9 cellular contexts compared by ENCODE assay signal in genomic region chr4:165384608-165385007, GRCh38. TPM values are rescaled to one million over a fixed set of nuclear protein-coding genes. Genes with fewer than 3 reads are reported as not detected.
A peak's percentile ranks its signal among the peaks of the same experiment; 100 is the strongest.
DNase-seq lines count a peak whose midpoint lies in the region; TF ChIP-seq lines count a peak whose summit lies in the region.
"Had no signal": no experiment of that assay in that cellular context is flagged by ENCODE, and none has a peak within 500 bp of the region (broad histone marks: within the 10 kb centered on the region; RNA-seq: fewer than 3 reads in every experiment).

No MANE protein-coding gene starts in this region.

- H3K4me2 ChIP-seq in Loucy (ENCODE audit: low read depth, low read length, poor library complexity, severe bottlenecking), result no peak overlapping the region
- peak overlapping the region; percentile 17 for H3K4me2 ChIP-seq in smooth muscle cell

- H4K20me1 ChIP-seq in Loucy (ENCODE audit: insufficient read depth, low read length, poor library complexity, severe bottlenecking), result no peaks in the 10 kb centered on the region
- H4K20me1 ChIP-seq in smooth muscle cell (ENCODE audit: low read depth), result no peaks in the 10 kb centered on the region

- no peaks in the 10 kb centered on the region for H3K9me2 ChIP-seq in Loucy (replicated peaks; ENCODE audit: low read depth, low read length)

- no peak overlapping the region for H2AFZ ChIP-seq in Loucy (ENCODE audit: low read length)
- H2AFZ ChIP-seq in smooth muscle cell (ENCODE audit: low read depth), result no peak overlapping the region

- no peak overlapping the region for H3K27ac ChIP-seq in smooth muscle cell (ENCODE audit: low read depth)
- H3K27ac ChIP-seq: colonic mucosa had no signal

- H3K36me3 ChIP-seq in Loucy (ENCODE audit: insufficient read depth, low read length), result no peaks in the 10 kb centered on the region
- H3K36me3 ChIP-seq in smooth muscle cell (ENCODE audit: low read depth), result no peaks in the 10 kb centered on the region
- H3K36me3 ChIP-seq: colonic mucosa had no signal

- TF ChIP-seq CTCF in Loucy (conservative IDR thresholded peaks at IDR 0.05; ENCODE audit: low read length), result peak; percentile 55
- peak; percentile 16 for TF ChIP-seq CTCF in smooth muscle cell (IDR thresholded peaks at IDR 0.05; ENCODE audit: borderline replicate concordance, insufficient read depth, poor library complexity, severe bottlenecking)

- H3K79me2 ChIP-seq in Loucy (ENCODE audit: insufficient read depth, low read length) (no peaks in the 10 kb centered on the region), smooth muscle cell (ENCODE audit: low read depth) (no peaks in the 10 kb centered on the region)

- peaks cover 42% of the 10 kb centered on the region for H3K27me3 ChIP-seq in Loucy (ENCODE audit: insufficient read depth, low read length, poor library complexity, severe bottlenecking)
- H3K27me3 ChIP-seq in smooth muscle cell (ENCODE audit: low read depth), result peaks cover 5% of the 10 kb centered on the region
- H3K27me3 ChIP-seq: colonic mucosa had no signal

- H3K4me1 ChIP-seq in Loucy (ENCODE audit: insufficient read depth, low read length, poor library complexity, severe bottlenecking) (no peaks in the 10 kb centered on the region), smooth muscle cell (ENCODE audit: low read depth) (peaks cover 36% of the 10 kb centered on the region)
- H3K4me1 ChIP-seq: colonic mucosa had no signal

- no peaks in the 10 kb centered on the region for H3F3A ChIP-seq in Loucy (ENCODE audit: low read depth)
- no peaks in the 10 kb centered on the region for H3F3A ChIP-seq in smooth muscle cell (ENCODE audit: low read depth)

- H3K4me3 ChIP-seq in Loucy (ENCODE audit: low read length, poor library complexity, severe bottlenecking), result no peak overlapping the region
- H3K4me3 ChIP-seq in smooth muscle cell, result no peak overlapping the region
- H3K4me3 ChIP-seq: colonic mucosa had no signal

- H3K9ac ChIP-seq in Loucy (ENCODE audit: low read depth, low read length, poor library complexity, severe bottlenecking), result no peak overlapping the region
- no peak overlapping the region for H3K9ac ChIP-seq in smooth muscle cell (ENCODE audit: low read depth)

- DNase-seq in NCI-H748 (lab: John Stamatoyannopoulos, UW; ENCODE audit: unreplicated experiment), result peak; percentile 82
- peak; percentile 44 for DNase-seq in dedifferentiated amniotic fluid mesenchymal stem cell (ENCODE audit: extremely low spot score)
- DNase-seq in smooth muscle cell (lab: John Stamatoyannopoulos, UW; ENCODE audit: unreplicated experiment), result no peak
- no peak for DNase-seq in kidney tubule cell (ENCODE audit: low spot score)
- DNase-seq in A172 (ENCODE audit: low spot score), result no peak
- DNase-seq in activated CD4-positive, CD25-positive, alpha-beta regulatory T cell (lab: John Stamatoyannopoulos, UW), result no peak
- DNase-seq: colonic mucosa had no signal

- H3K9me3 ChIP-seq in Loucy (ENCODE audit: insufficient read depth, low read depth, low read length) (no peaks in the 10 kb centered on the region), smooth muscle cell (replicated peaks; ENCODE audit: low read depth) (no peaks in the 10 kb centered on the region)
- H3K9me3 ChIP-seq: colonic mucosa had no signal

RNA-seq across cellular contexts. Expression of gene CPE, which starts 5.8 kb away (rescaled TPM):
- total RNA-seq in smooth muscle cell, result 47.6 and 50.9 TPM in 2 replicates
- polyA plus RNA-seq in smooth muscle cell, result 24.8 and 45.9 TPM in 2 replicates
- 8.2 and 10.3 TPM in 2 replicates for total RNA-seq in A172 (2014; rRNA removed; shearing (Covaris generic))
- polyA plus RNA-seq: IgD-negative memory B cell had no signal

RNA-seq across cellular contexts. Expression of gene MSMO1, which starts 57.1 kb away (rescaled TPM):
- total RNA-seq in smooth muscle cell, result 218 and 299 TPM in 2 replicates
- polyA plus RNA-seq in smooth muscle cell, result 133 and 214 TPM in 2 replicates
- total RNA-seq in A172 (2014; rRNA removed; shearing (Covaris generic)), result 72.3 and 98.6 TPM in 2 replicates

Comparison
In these comparisons a context has a peak if more than half of its experiments do, and no peak if none do; other contexts are left out.
1. DNase-seq: peak in NCI-H748 (single experiment) and dedifferentiated amniotic fluid mesenchymal stem cell (single experiment); none in smooth muscle cell (single experiment), kidney tubule cell (single experiment), A172 (single experiment) and activated CD4-positive, CD25-positive, alpha-beta regulatory T cell (0 of 4).